Comparison of ENCODE assay signal across 8 cellular contexts in the genomic region with DNA sequence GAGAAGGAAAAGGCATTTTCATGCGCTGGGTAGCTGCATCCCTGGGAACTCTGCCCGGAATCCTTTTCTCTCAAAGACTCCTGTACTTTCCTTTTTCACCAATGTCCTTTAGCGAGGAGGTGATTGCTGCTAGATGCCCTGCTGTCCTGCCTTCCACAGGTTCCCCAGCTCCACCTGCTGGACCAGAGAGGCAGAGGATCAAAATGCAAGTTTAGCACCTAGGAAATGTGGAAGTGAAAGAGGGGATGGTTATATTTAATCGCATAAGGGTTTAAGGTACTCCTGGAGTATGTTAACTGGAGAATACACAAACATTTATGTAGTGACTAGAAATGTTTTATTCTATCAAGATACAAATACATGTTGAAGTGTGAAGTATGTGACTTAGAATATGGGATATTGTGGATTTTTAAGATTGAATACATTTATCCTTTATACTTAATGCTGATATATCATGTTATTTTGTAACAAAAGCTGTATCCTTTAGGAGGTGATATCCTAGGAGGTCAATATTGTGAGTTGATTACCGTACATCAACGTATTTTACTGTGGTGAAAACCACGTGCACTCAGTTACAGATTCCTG.
A peak's percentile ranks its signal among the peaks of the same experiment; 100 is the strongest.
DNase-seq lines count a peak whose midpoint lies in the region; ATAC-seq and TF ChIP-seq lines count a peak whose summit lies in the region.

No MANE protein-coding gene starts in this region.

- no peak for ATAC-seq in activated naive CD4-positive, alpha-beta T cell treated with anti-CD3 and anti-CD28 coated beads, Interleukin-2, amount 50 U/mL, for 72 hours
- ATAC-seq in activated B cell treated with CpG ODN at 0.5 μM for 24 hours (ENCODE audit: low read depth) (peak; percentile 68), left colon (peak; percentile 75), HG02970 (IDR thresholded peaks at IDR 0.05; ENCODE audit: low FRiP score, unreplicated experiment) (no peak)

- no peak overlapping the region for H3K4me3 ChIP-seq in H7 (ENCODE audit: insufficient read depth, low read depth, low read length)

- TF ChIP-seq CTCF in activated B cell treated with CpG ODN at 0.5 μM for 24 hours (IDR thresholded peaks at IDR 0.05) = no peak

- intact Hi-C loops in activated naive CD4-positive, alpha-beta T cell treated with anti-CD3 and anti-CD28 coated beads for 36 hours (cut with micrococcal nuclease) = no loop called here
- intact Hi-C loops in activated B cell treated with CpG ODN at 0.5 μM for 24 hours (cut with micrococcal nuclease) = no loop called here
- intact Hi-C loops in left colon (cut with DNase I, micrococcal nuclease) = loop anchor here in 1 of 2 donors (10.0 kb wide), 1 partner anchor 1249 kb away; no protein-coding TSS in a partner anchor

- no peaks in the 10 kb centered on the region; the same call in none of the 2 replicates for H3K36me3 ChIP-seq in H7 (replicated peaks; ENCODE audit: control insufficient read depth, insufficient read depth, low read length)

- no peaks in the 10 kb centered on the region for H3K27me3 Mint-ChIP-seq in activated naive CD4-positive, alpha-beta T cell treated with anti-CD3 and anti-CD28 coated beads for 36 hours (ENCODE audit: low read depth)
- no peaks in the 10 kb centered on the region for H3K27me3 Mint-ChIP-seq in activated B cell treated with CpG ODN at 0.5 μM for 24 hours

- no peaks in the 10 kb centered on the region for H3K27me3 ChIP-seq in H7 (ENCODE audit: control insufficient read depth, insufficient read depth, low read length)

- DNase-seq in activated naive CD4-positive, alpha-beta T cell treated with anti-CD3 and anti-CD28 coated beads for 36 hours = peak; percentile 43
- no peak for DNase-seq in activated naive CD4-positive, alpha-beta T cell treated with anti-CD3 and anti-CD28 coated beads, Interleukin-2, amount 50 U/mL, for 72 hours (ENCODE audit: low spot score in 2 of 2)
- peak; percentile 62 for DNase-seq in H7
- peak; percentile 69 for DNase-seq in MV-4-11 (lab: John Stamatoyannopoulos, UW)
- DNase-seq in activated B cell treated with CpG ODN at 0.5 μM for 24 hours = peak; percentile 16
- peak in 1 of 2 donors; percentile 47 for DNase-seq in left colon
- no peak for DNase-seq in cortex of kidney (lab: John Stamatoyannopoulos, UW)

- H3K4me1 Mint-ChIP-seq in activated naive CD4-positive, alpha-beta T cell treated with anti-CD3 and anti-CD28 coated beads for 36 hours (ENCODE audit: low read depth) = no peaks in the 10 kb centered on the region
- H3K4me1 Mint-ChIP-seq in activated B cell treated with CpG ODN at 0.5 μM for 24 hours = peaks cover 8% of the 10 kb centered on the region

- H3K4me3 Mint-ChIP-seq in activated naive CD4-positive, alpha-beta T cell treated with anti-CD3 and anti-CD28 coated beads for 36 hours = no peak overlapping the region
- no peak overlapping the region for H3K4me3 Mint-ChIP-seq in activated B cell treated with CpG ODN at 0.5 μM for 24 hours

- CTCF ChIA-PET in activated naive CD4-positive, alpha-beta T cell treated with anti-CD3 and anti-CD28 coated beads for 36 hours (lab: Charles Lee) = interaction anchor here (0.8 to 1.7 kb wide), 4 partner anchors 14 to 489 kb away, joined by 3 to 4 read pairs (median 4); no protein-coding TSS in a partner anchor
- CTCF ChIA-PET in activated B cell treated with CpG ODN at 0.5 μM for 24 hours (lab: Charles Lee) = interaction anchor here (1.2 to 2.3 kb wide), 2 partner anchors 87 to 168 kb away, joined by 3 to 8 read pairs; no protein-coding TSS in a partner anchor

- H3K36me3 Mint-ChIP-seq in activated naive CD4-positive, alpha-beta T cell treated with anti-CD3 and anti-CD28 coated beads for 36 hours (ENCODE audit: low read depth) = peaks cover 19% of the 10 kb centered on the region
- peaks cover 0 to 4% of the 10 kb centered on the region in 2 donors for H3K36me3 Mint-ChIP-seq in activated naive CD4-positive, alpha-beta T cell treated with anti-CD3 and anti-CD28 coated beads, Interleukin-2, amount 50 U/mL, for 72 hours
- H3K36me3 Mint-ChIP-seq in activated B cell treated with CpG ODN at 0.5 μM for 24 hours (ENCODE audit: low read depth) = peaks cover 28% of the 10 kb centered on the region

- H3K27ac Mint-ChIP-seq in activated naive CD4-positive, alpha-beta T cell treated with anti-CD3 and anti-CD28 coated beads for 36 hours = no peak overlapping the region
- no peak overlapping the region for H3K27ac Mint-ChIP-seq in activated naive CD4-positive, alpha-beta T cell treated with anti-CD3 and anti-CD28 coated beads, Interleukin-2, amount 50 U/mL, for 72 hours
- H3K27ac Mint-ChIP-seq in activated B cell treated with CpG ODN at 0.5 μM for 24 hours = no peak overlapping the region

- POLR2A ChIA-PET in activated B cell treated with CpG ODN at 0.5 μM for 24 hours (lab: Charles Lee) = interaction anchor here (0.7 kb wide), 1 partner anchor 203 kb away, joined by 6 read pairs; no protein-coding TSS in a partner anchor

- no peaks in the 10 kb centered on the region for H3K9me3 Mint-ChIP-seq in activated naive CD4-positive, alpha-beta T cell treated with anti-CD3 and anti-CD28 coated beads for 36 hours
- no peaks in the 10 kb centered on the region for H3K9me3 Mint-ChIP-seq in activated naive CD4-positive, alpha-beta T cell treated with anti-CD3 and anti-CD28 coated beads, Interleukin-2, amount 50 U/mL, for 72 hours
- no peaks in the 10 kb centered on the region for H3K9me3 Mint-ChIP-seq in activated B cell treated with CpG ODN at 0.5 μM for 24 hours

Comparison
In these comparisons a context has a peak if more than half of its experiments do, and no peak if none do; other contexts are left out.
1. DNase-seq: peak in activated naive CD4-positive, alpha-beta T cell treated with anti-CD3 and anti-CD28 coated beads for 36 hours (single experiment), H7 (single experiment), MV-4-11 (single experiment) and activated B cell treated with CpG ODN at 0.5 μM for 24 hours (single experiment); none in activated naive CD4-positive, alpha-beta T cell treated with anti-CD3 and anti-CD28 coated beads, Interleukin-2, amount 50 U/mL, for 72 hours (0 of 2) and cortex of kidney (single experiment).
2. ATAC-seq: peak in activated B cell treated with CpG ODN at 0.5 μM for 24 hours (single experiment) and left colon (single experiment); none in activated naive CD4-positive, alpha-beta T cell treated with anti-CD3 and anti-CD28 coated beads, Interleukin-2, amount 50 U/mL, for 72 hours (0 of 2) and HG02970 (single experiment).